11 cellular contexts compared by ENCODE assay signal in genomic region chr18:22913861-22914260, GRCh38. TPM values are rescaled to one million over a fixed set of nuclear protein-coding genes. Genes with fewer than 3 reads are reported as not detected.
DNase-seq lines count a peak whose midpoint lies in the region; ATAC-seq, FAIRE-seq and TF ChIP-seq lines count a peak whose summit lies in the region.
"Had no signal": no experiment of that assay in that cellular context is flagged by ENCODE, and none has a peak within 500 bp of the region (broad histone marks: within the 10 kb centered on the region; RNA-seq: fewer than 3 reads in every experiment).

No MANE protein-coding gene starts in this region.

- no peaks in the 10 kb centered on the region for H3K9me3 ChIP-seq in PC-3 (ENCODE audit: low read length)
- no peaks in the 10 kb centered on the region for H3K9me3 ChIP-seq in keratinocyte (ENCODE audit: control insufficient read depth, low read depth, low read length)
- no peaks in the 10 kb centered on the region for H3K9me3 ChIP-seq in thyroid gland

- H3K36me3 ChIP-seq in PC-3 (ENCODE audit: low read depth, low read length) (no peaks in the 10 kb centered on the region), keratinocyte (ENCODE audit: control insufficient read depth in 2 of 2, extremely low read depth in 1 of 2, insufficient read depth in 2 of 2, low read length in 2 of 2) (no peaks in the 10 kb centered on the region), thyroid gland (no peaks in the 10 kb centered on the region)

- peak; percentile 97 for TF ChIP-seq EP300 in Ishikawa (IDR thresholded peaks at IDR 0.05; ENCODE audit: borderline replicate concordance)

- H3K27ac Mint-ChIP-seq in activated T-cell treated with anti-CD3 and anti-CD28 coated beads, Interleukin-2, amount 50 U/mL, for 24 hours, result no peak overlapping the region

- intact Hi-C loops in PC-3 (cut with micrococcal nuclease) (no loop called here), thyroid gland (cut with DNase I) (no loop called here)

- BruUV-seq in PC-3 (replicated peaks; lab: Mats Ljungman, UMichigan), result no TSS peak

- H3K4me1 ChIP-seq in PC-3 (ENCODE audit: insufficient read depth, low read length) (peaks cover 22% of the 10 kb centered on the region), keratinocyte (ENCODE audit: control insufficient read depth, extremely low read depth, insufficient read depth, low read length) (peaks cover 31% of the 10 kb centered on the region), thyroid gland (peaks cover 19 to 29% of the 10 kb centered on the region in 2 donors)

- DNase-seq in PC-3 (peak; percentile 97), keratinocyte (ENCODE audit: low read depth, low spot score) (peak; percentile 79), thyroid gland (peak; percentile 87 to 89), midbrain (lab: John Stamatoyannopoulos, UW) (no peak)
- DNase-seq in activated T-cell treated with anti-CD3 and anti-CD28 coated beads, Interleukin-2, amount 50 U/mL, for 24 hours, result no peak
- DNase-seq in stimulated activated CD4-positive, alpha-beta T cell treated with anti-CD3 and anti-CD28 coated beads, Interleukin-15, amount 100 ng/mL, for 24 hours, result no peak
- DNase-seq: activated naive CD4-positive, alpha-beta T cell; CD4-positive, alpha-beta memory T cell; stimulated activated CD4-positive, alpha-beta T cell treated with anti-CD3 and anti-CD28 coated beads, Interleukin-1b, Interleukin-23, amount 100 ng/mL, for 48 hours; stimulated activated naive CD4-positive, alpha-beta T cell had no signal

- H3K4me3 Mint-ChIP-seq in activated T-cell treated with anti-CD3 and anti-CD28 coated beads, Interleukin-2, amount 50 U/mL, for 24 hours, result no peak overlapping the region
- H3K4me3 Mint-ChIP-seq: CD4-positive, alpha-beta memory T cell had no signal

- peak; percentile 99 for FAIRE-seq in keratinocyte (lab: Jason Lieb, UNC)

- no peaks in the 10 kb centered on the region for H3K4me1 Mint-ChIP-seq in activated T-cell treated with anti-CD3 and anti-CD28 coated beads, Interleukin-2, amount 50 U/mL, for 24 hours (ENCODE audit: low read depth)
- H3K4me1 Mint-ChIP-seq: CD4-positive, alpha-beta memory T cell had no signal

- no peaks in the 10 kb centered on the region for H4K20me1 ChIP-seq in PC-3 (ENCODE audit: low read length)
- H4K20me1 ChIP-seq in keratinocyte (ENCODE audit: control insufficient read depth, extremely low read depth, insufficient read depth, low read length), result no peaks in the 10 kb centered on the region

- dilution Hi-C loops in keratinocyte (cut with MboI; ENCODE audit: extremely low pct_ligation_motif_present, low sequenced_read_pairs), result no loop called here

- H3K9me1 ChIP-seq in keratinocyte (ENCODE audit: control insufficient read depth, extremely low read depth, insufficient read depth, low read length), result no peaks in the 10 kb centered on the region

- POLR2A ChIA-PET in PC-3 (lab: Charles Lee; ENCODE audit: unreplicated experiment), result no interaction called here

- H3K9me2 ChIP-seq in PC-3 (replicated peaks; ENCODE audit: low read length), result no peaks in the 10 kb centered on the region

- H3K9ac ChIP-seq in PC-3 (ENCODE audit: low read length) (no peak overlapping the region), keratinocyte (ENCODE audit: control insufficient read depth, extremely low read depth, insufficient read depth, low read length) (peak overlapping the region; percentile 70)

- H3K4me3 ChIP-seq in PC-3 (ENCODE audit: low read length) (no peak overlapping the region), keratinocyte (ENCODE audit: control insufficient read depth in 2 of 3, extremely low read depth in 1 of 3, insufficient read depth in 2 of 3, low read depth in 1 of 3, low read length in 3 of 3) (peak overlapping the region; percentile 43 to 90 (median 86)), thyroid gland (replicated peaks in 1 of 3) (no peak overlapping the region)

- H2AFZ ChIP-seq in PC-3 (ENCODE audit: low read length) (no peak overlapping the region), keratinocyte (ENCODE audit: control insufficient read depth, low read length) (no peak overlapping the region)

- WGBS in thyroid gland, 2 donors, result 20 to 26% methylated on average over 3 of the region's 3 CpGs

- peak; percentile 54 for TF ChIP-seq RAD21 in Ishikawa (IDR thresholded peaks at IDR 0.05; ENCODE audit: low read depth)

- no peak for TF ChIP-seq CTCF in PC-3 (conservative IDR thresholded peaks at IDR 0.05; ENCODE audit: low read depth, low read length)
- no peak for TF ChIP-seq CTCF in keratinocyte (optimal IDR thresholded peaks at IDR 0.05 in 1 of 3, IDR thresholded peaks at IDR 0.05 in 1 of 3, conservative IDR thresholded peaks at IDR 0.05 in 1 of 3; ENCODE audit: extremely low read depth in 1 of 3, insufficient read depth in 2 of 3, low read length in 3 of 3)
- no peak for TF ChIP-seq CTCF in thyroid gland (IDR thresholded peaks at IDR 0.05)

- H3K9me3 Mint-ChIP-seq in activated T-cell treated with anti-CD3 and anti-CD28 coated beads, Interleukin-2, amount 50 U/mL, for 24 hours, result no peaks in the 10 kb centered on the region
- H3K9me3 Mint-ChIP-seq: CD4-positive, alpha-beta memory T cell had no signal

- H3K27me3 Mint-ChIP-seq in activated T-cell treated with anti-CD3 and anti-CD28 coated beads, Interleukin-2, amount 50 U/mL, for 24 hours, result no peaks in the 10 kb centered on the region
- H3K27me3 Mint-ChIP-seq: CD4-positive, alpha-beta memory T cell had no signal

- H3K79me2 ChIP-seq in PC-3 (ENCODE audit: low read length) (no peaks in the 10 kb centered on the region), keratinocyte (ENCODE audit: control insufficient read depth, insufficient read depth, low read length) (peaks cover 34% of the 10 kb centered on the region)

- H3K4me2 ChIP-seq in PC-3 (ENCODE audit: low read length), result peak overlapping the region; percentile 46
- peak overlapping the region; percentile 92 for H3K4me2 ChIP-seq in keratinocyte (ENCODE audit: control insufficient read depth, extremely low read depth, insufficient read depth, low read depth, low read length)

- peak in 1 of 2 donors; percentile 10 for TF ChIP-seq POLR2A in thyroid gland (IDR thresholded peaks at IDR 0.05)

- H3K36me3 Mint-ChIP-seq in activated T-cell treated with anti-CD3 and anti-CD28 coated beads, Interleukin-2, amount 50 U/mL, for 24 hours (ENCODE audit: low read depth), result no peaks in the 10 kb centered on the region
- H3K36me3 Mint-ChIP-seq: CD4-positive, alpha-beta memory T cell had no signal

- H3K27ac ChIP-seq in PC-3 (ENCODE audit: low read length), result no peak overlapping the region
- peak overlapping the region; percentile 85 for H3K27ac ChIP-seq in keratinocyte (ENCODE audit: control insufficient read depth, insufficient read depth, low read length)
- peak overlapping the region; percentile 70 to 88 (median 82) for H3K27ac ChIP-seq in thyroid gland

- peak; percentile 97 for ATAC-seq in PC-3

- CTCF ChIA-PET in PC-3 (lab: Charles Lee), result no interaction called here

- H3K27me3 ChIP-seq in PC-3 (ENCODE audit: low read length) (no peaks in the 10 kb centered on the region), keratinocyte (ENCODE audit: control insufficient read depth, extremely low read depth, insufficient read depth, low read length) (no peaks in the 10 kb centered on the region), thyroid gland (no peaks in the 10 kb centered on the region)

- H3F3A ChIP-seq in PC-3 (ENCODE audit: low read length, unreplicated experiment), result no peaks in the 10 kb centered on the region

TF ChIP-seq in Ishikawa, 13 proteins besides CTCF, POLR2A, EP300 and RAD21 (continues in another document):
- peak; percentile 68 for TF ChIP-seq USF1 (IDR thresholded peaks at IDR 0.05)
- no peak; the same call in 1 of the 2 replicates for TF ChIP-seq EGR1 (IDR thresholded peaks at IDR 0.05)
- peak; percentile 95 for TF ChIP-seq TEAD4 (IDR thresholded peaks at IDR 0.05)
- TF ChIP-seq CEBPB (IDR thresholded peaks at IDR 0.05), result peak; percentile 89
- TF ChIP-seq REST (IDR thresholded peaks at IDR 0.05; ENCODE audit: low read depth), result no peak
- peak; percentile 87 for TF ChIP-seq YY1 (IDR thresholded peaks at IDR 0.05; ENCODE audit: low read depth)

RNA-seq across cellular contexts. Expression of gene RBBP8, which starts 19.3 kb away (rescaled TPM):
- total RNA-seq in PC-3 (2014; rRNA removed), result 31.9 and 41.1 TPM in 2 replicates
- 126 to 169 TPM (median 137 TPM) in 3 replicates for polyA plus RNA-seq in keratinocyte
- 161 TPM for polyA plus RNA-seq in keratinocyte (2011; ENCODE audit: low read depth)
- 99.4 and 180 TPM in 2 replicates for polyA plus RNA-seq in keratinocyte (2011; cell fraction: cytosol; rRNA removed)
- 218 and 258 TPM in 2 replicates for polyA plus RNA-seq in keratinocyte (2011; cell fraction: nucleus; rRNA removed)
- polyA plus RNA-seq in keratinocyte (2012; ENCODE audit: low replicate concordance), result 48.5 and 91.8 TPM in 2 replicates
- 33.7 to 158 TPM (median 66.6 TPM) in 3 replicates for polyA minus RNA-seq in keratinocyte
- 92.1 TPM for polyA minus RNA-seq in keratinocyte (2011; cell fraction: cytosol; rRNA and poly(A)+ RNA removed)
- polyA minus RNA-seq in keratinocyte (2011; cell fraction: nucleus; rRNA and poly(A)+ RNA removed), result 157 and 391 TPM in 2 replicates
- total RNA-seq in thyroid gland, result 10 to 100 TPM; 29.2 to 51.3 (median 42.5) TPM

Comparison
In these comparisons a context has a peak if more than half of its experiments do, and no peak if none do; other contexts are left out.
1. DNase-seq: peak in PC-3 (single experiment), keratinocyte (single experiment) and thyroid gland (2 of 2); none in activated T-cell treated with anti-CD3 and anti-CD28 coated beads, Interleukin-2, amount 50 U/mL, for 24 hours (single experiment), stimulated activated CD4-positive, alpha-beta T cell treated with anti-CD3 and anti-CD28 coated beads, Interleukin-15, amount 100 ng/mL, for 24 hours (single experiment) and midbrain (single experiment).
2. H3K4me3 ChIP-seq: peak in keratinocyte (3 of 3); none in PC-3 (single experiment) and thyroid gland (0 of 3).